Comparison of ENCODE assay signal across 7 cellular contexts in the genomic region with DNA sequence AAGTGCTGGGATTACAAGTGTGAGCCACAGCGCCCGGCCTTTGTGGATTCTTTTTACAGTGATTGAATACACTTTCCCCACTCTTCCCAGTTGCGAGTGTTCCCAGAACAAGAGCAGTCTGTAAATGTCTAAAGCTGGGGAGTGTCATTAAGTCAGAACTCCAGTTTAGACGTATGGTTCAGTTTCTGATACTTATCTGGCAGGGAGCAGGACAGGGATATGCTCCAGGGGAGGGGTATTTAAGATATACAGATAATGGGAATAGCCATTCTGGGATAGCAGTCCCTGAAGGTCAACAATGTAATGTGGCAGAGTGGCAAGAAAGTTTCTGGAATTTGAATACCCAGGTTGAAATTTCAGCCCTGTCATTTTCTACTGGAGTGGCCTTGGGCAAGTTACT.
"Had no signal": no experiment of that assay in that cellular context is flagged by ENCODE, and none has a peak within 500 bp of the region (broad histone marks: within the 10 kb centered on the region; RNA-seq: fewer than 3 reads in every experiment).

No MANE protein-coding gene starts in this region.

- FAIRE-seq: HepG2 had no signal

- H3K4me3 ChIP-seq: HAP-1 had no signal

- H3K9me3 ChIP-seq: HAP-1 had no signal

- H3K9me3 Mint-ChIP-seq: HFFc6, IgD-negative memory B cell had no signal

- DNase-seq: GOT3, H7, HFFc6 had no signal

- H3K36me3 ChIP-seq: HAP-1 had no signal

- H3K4me3 Mint-ChIP-seq: HFFc6, IgD-negative memory B cell had no signal

- H3K4me1 Mint-ChIP-seq: IgD-negative memory B cell had no signal

- H3K27ac Mint-ChIP-seq: HFFc6, IgD-negative memory B cell had no signal

- H3K36me3 Mint-ChIP-seq: IgD-negative memory B cell had no signal

- H3K4me1 ChIP-seq: HAP-1 had no signal

- H3K27ac ChIP-seq: HL-60 had no signal
